ENCODE assay signal across 1 cellular context in the genomic region with DNA sequence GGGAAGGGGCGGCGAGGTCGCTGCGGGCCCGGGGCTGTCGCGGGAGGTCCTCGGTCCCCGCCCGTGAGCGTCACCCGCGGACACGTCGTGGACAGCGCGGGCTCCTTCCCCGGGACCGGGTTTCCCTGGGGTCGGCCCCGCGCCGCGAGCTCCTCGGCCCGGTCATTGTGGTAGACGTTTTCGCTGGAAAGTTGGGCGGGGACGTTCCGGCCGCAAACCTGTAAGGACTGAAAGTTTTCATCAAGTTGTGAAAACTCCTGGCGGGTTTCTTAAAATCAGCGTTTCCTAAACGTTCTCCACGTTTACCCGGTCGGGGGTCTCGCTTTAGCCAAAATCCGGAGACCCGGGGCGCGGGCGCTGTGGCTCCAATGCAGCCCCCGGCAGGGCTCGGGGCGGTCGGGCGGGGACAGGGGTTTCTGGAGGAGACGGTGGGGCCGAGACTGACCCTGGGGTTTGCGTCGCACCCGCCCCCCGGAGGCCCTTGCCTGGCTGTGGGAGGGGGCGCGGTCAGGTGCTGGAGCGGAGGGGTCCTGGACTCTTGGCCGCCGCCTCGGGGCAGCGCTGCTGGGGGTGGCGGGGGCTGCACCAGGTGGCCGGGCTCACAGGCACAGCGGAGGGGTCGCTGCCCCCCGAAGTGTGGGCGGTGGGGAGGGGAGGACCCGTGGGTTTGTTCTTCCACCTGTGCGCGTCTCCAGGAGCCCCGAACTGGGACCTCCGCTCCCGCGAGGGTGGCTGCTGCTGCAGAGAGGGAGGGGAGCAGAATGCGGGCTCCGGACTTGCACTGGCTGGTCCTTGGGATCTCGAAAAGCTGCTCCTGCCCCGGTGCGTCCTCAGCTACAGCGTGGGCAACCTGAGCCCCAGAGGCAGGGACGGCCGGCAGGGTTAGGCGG.
TF ChIP-seq lines count a peak whose summit lies in the region.

No MANE protein-coding gene starts in this region.

TF ChIP-seq in H1, 55 proteins besides CTCF, POLR2A, EP300 and RAD21:
- TF ChIP-seq PHF8 (conservative IDR thresholded peaks at IDR 0.05; ENCODE audit: low read depth, low read length) (0 out of 2 replicates have a peak, but pooled peaks have one; percentile 13), FOSL1 (IDR thresholded peaks at IDR 0.05; ENCODE audit: insufficient read depth, low read depth, low read length) (no peak)
